In the genomic region with DNA sequence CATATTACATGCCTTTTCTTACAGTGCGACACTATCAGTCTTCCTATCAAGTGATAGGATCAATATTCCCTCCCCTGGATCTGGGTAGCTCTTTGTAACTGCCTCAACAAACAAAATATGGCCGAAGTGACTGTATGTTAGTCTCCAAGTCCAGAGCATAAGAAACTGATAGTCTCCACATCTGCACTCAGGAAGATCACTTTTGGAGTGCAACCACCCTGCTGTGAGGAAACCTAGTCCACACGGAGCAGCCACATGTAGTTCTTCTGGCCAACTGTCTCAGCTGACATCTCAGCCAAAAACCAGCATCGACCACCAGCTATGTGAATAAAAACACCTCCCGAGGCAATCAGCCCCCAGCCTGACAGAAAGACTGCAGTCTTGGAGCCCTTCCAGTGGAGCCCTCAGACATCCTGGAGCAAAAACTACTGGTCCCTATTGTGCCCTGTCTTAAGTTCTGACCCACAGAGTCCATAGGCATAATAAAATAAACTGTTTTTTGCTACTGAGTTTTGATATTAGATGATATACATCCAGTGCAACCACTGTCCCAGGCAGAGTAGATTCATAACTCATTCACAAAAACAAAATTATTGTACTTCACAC, we compare ENCODE assay signal across 1 cellular context.
TF ChIP-seq lines count a peak whose summit lies in the region.

No MANE protein-coding gene starts in this region.

TF ChIP-seq in liver, 16 proteins besides CTCF, POLR2A, EP300 and RAD21 (continued from another document):
- TF ChIP-seq GABPA (IDR thresholded peaks at IDR 0.05 in 1 of 2, conservative IDR thresholded peaks at IDR 0.05 in 1 of 2) (no peak), HNF4A (conservative IDR thresholded peaks at IDR 0.05) (no peak)
TF ChIP-seq in liver: peak in this region for 0.
